In genomic region chr20:25281541-25281991, GRCh38 we compare ENCODE assay signal across 7 cellular contexts. TPM values are rescaled to one million over a fixed set of nuclear protein-coding genes. Genes with fewer than 3 reads are reported as not detected.
DNase-seq lines count a peak whose midpoint lies in the region; ATAC-seq, FAIRE-seq and TF ChIP-seq lines count a peak whose summit lies in the region.

No MANE protein-coding gene starts in this region.

- peaks cover 0 to 6% (median 0%) of the 10 kb centered on the region in 7 donors for H3K4me1 Mint-ChIP-seq in naive thymus-derived CD4-positive, alpha-beta T cell

- H3K27ac Mint-ChIP-seq in naive thymus-derived CD4-positive, alpha-beta T cell = peak overlapping the region in 2 of 9 donors; percentile 52 to 94

- no peaks in the 10 kb centered on the region for H3K79me2 ChIP-seq in OCI-LY7 (ENCODE audit: insufficient read depth, low read depth, low read length)

- H4K20me1 ChIP-seq in OCI-LY7 (ENCODE audit: insufficient read depth, low read length) = peaks cover 37% of the 10 kb centered on the region

- H3K27ac ChIP-seq in OCI-LY7 (ENCODE audit: low read depth, low read length, poor library complexity, severe bottlenecking) = no peak overlapping the region
- peak overlapping the region; percentile 41 for H3K27ac ChIP-seq in psoas muscle
- no peak overlapping the region for H3K27ac ChIP-seq in naive thymus-derived CD4-positive, alpha-beta T cell (ENCODE audit: low read depth, low read length)

- H3K4me3 ChIP-seq in OCI-LY7 (ENCODE audit: low read depth, low read length, poor library complexity, severe bottlenecking) (no peak overlapping the region), psoas muscle (no peak overlapping the region)
- H3K4me3 ChIP-seq in naive thymus-derived CD4-positive, alpha-beta T cell (ENCODE audit: low read length) = no peak overlapping the region

- TF ChIP-seq CTCF in OCI-LY7 (conservative IDR thresholded peaks at IDR 0.05; ENCODE audit: low read length) (no peak), psoas muscle (IDR thresholded peaks at IDR 0.05) (no peak)

- H3K4me1 ChIP-seq in OCI-LY7 (ENCODE audit: insufficient read depth, low read length, poor library complexity, severe bottlenecking) (peaks cover 32% of the 10 kb centered on the region), psoas muscle (peaks cover 3% of the 10 kb centered on the region)
- H3K4me1 ChIP-seq in naive thymus-derived CD4-positive, alpha-beta T cell (ENCODE audit: control insufficient read depth in 2 of 2, insufficient read depth in 2 of 2, low read length in 2 of 2) = no peaks in the 10 kb centered on the region

- H3K9me3 ChIP-seq in OCI-LY7 (ENCODE audit: low read length) (no peaks in the 10 kb centered on the region), psoas muscle (no peaks in the 10 kb centered on the region)
- no peaks in the 10 kb centered on the region for H3K9me3 ChIP-seq in naive thymus-derived CD4-positive, alpha-beta T cell (ENCODE audit: control insufficient read depth in 2 of 3, low read length in 3 of 3)

- peaks cover 0 to 37% (median 7%) of the 10 kb centered on the region in 5 donors for H3K36me3 Mint-ChIP-seq in naive thymus-derived CD4-positive, alpha-beta T cell

- no peaks in the 10 kb centered on the region for H3K9me3 Mint-ChIP-seq in naive thymus-derived CD4-positive, alpha-beta T cell

- H3K4me3 Mint-ChIP-seq in naive thymus-derived CD4-positive, alpha-beta T cell = peak overlapping the region in 1 of 10 donors; percentile 22

- peak; percentile 92 for FAIRE-seq in GM19239 (lab: Jason Lieb, UNC)

- CTCF ChIA-PET in OCI-LY7 (lab: Charles Lee; ENCODE audit: unreplicated experiment) = interaction anchor here (1.0 kb wide), 1 partner anchor 35 kb away, joined by 3 read pairs; no protein-coding TSS in a partner anchor
- CTCF ChIA-PET in naive thymus-derived CD4-positive, alpha-beta T cell (lab: Charles Lee) = no interaction called here

- H3K36me3 ChIP-seq in OCI-LY7 (ENCODE audit: insufficient read depth, low read length) (no peaks in the 10 kb centered on the region; the same call in 1 of the 2 replicates), psoas muscle (ENCODE audit: insufficient read depth in 1 of 2, low read depth in 1 of 2) (peaks cover 0 to 91% of the 10 kb centered on the region in 2 donors)
- H3K36me3 ChIP-seq in naive thymus-derived CD4-positive, alpha-beta T cell (ENCODE audit: control insufficient read depth in 2 of 3, insufficient read depth in 3 of 3, low read length in 3 of 3) = peaks cover 0 to 95% (median 7%) of the 10 kb centered on the region in 3 experiments

- peak; percentile 53 for ATAC-seq in HG02938 (IDR thresholded peaks at IDR 0.05; ENCODE audit: unreplicated experiment)
- peak; percentile 40 to 84 (median 78) for ATAC-seq in psoas muscle
- ATAC-seq in HG03565 (IDR thresholded peaks at IDR 0.05; ENCODE audit: unreplicated experiment) = no peak
- ATAC-seq in naive thymus-derived CD4-positive, alpha-beta T cell = no peak

- POLR2A ChIA-PET in OCI-LY7 (lab: Charles Lee) = no interaction called here
- POLR2A ChIA-PET in naive thymus-derived CD4-positive, alpha-beta T cell (lab: Charles Lee) = no interaction called here

- H2AFZ ChIP-seq in OCI-LY7 (ENCODE audit: low read length) = no peak overlapping the region

- no TSS peak for BruUV-seq in OCI-LY7 (replicated peaks; lab: Mats Ljungman, UMichigan)

- H3K4me2 ChIP-seq in OCI-LY7 (ENCODE audit: low read length) = peak overlapping the region; percentile 71

- 62 to 70% (median 64%) methylated on average over 21 of the region's 21 CpGs for WGBS in psoas muscle, 3 donors

- DNase-seq in GM19239 (ENCODE audit: insufficient read length, low spot score) = peak; percentile 75
- peak; percentile 97 for DNase-seq in OCI-LY7 (ENCODE audit: low spot score)
- DNase-seq in psoas muscle = peak; percentile 47 to 60
- DNase-seq in central memory CD4-positive, alpha-beta T cell = no peak
- DNase-seq in naive thymus-derived CD4-positive, alpha-beta T cell = no peak

- no peaks in the 10 kb centered on the region for H3K9me2 ChIP-seq in OCI-LY7 (ENCODE audit: insufficient read depth, low read length)

- intact Hi-C loops in OCI-LY7 (cut with micrococcal nuclease; ENCODE audit: unreplicated experiment) (loop anchor here (1.0 to 5.0 kb wide), 6 partner anchors 35 to 583 kb away; partner anchors contain the start of genes APMAP, ENTPD6 and GINS1), psoas muscle (cut with DNase I) (no loop called here)
- intact Hi-C loops in naive thymus-derived CD4-positive, alpha-beta T cell (cut with micrococcal nuclease) = no loop called here

- H3K27me3 ChIP-seq in psoas muscle (ENCODE audit: insufficient read depth in 3 of 3, low read length in 2 of 3) = no peaks in the 10 kb centered on the region
- H3K27me3 ChIP-seq in naive thymus-derived CD4-positive, alpha-beta T cell (ENCODE audit: control insufficient read depth in 2 of 2, insufficient read depth in 2 of 2, low read length in 2 of 2) = no peaks in the 10 kb centered on the region

- H3K27me3 Mint-ChIP-seq in naive thymus-derived CD4-positive, alpha-beta T cell = no peaks in the 10 kb centered on the region

RNA-seq across cellular contexts. Expression of gene PYGB, which starts 33.7 kb away (rescaled TPM):
- total RNA-seq in OCI-LY7 (2014; rRNA removed; shearing (Covaris generic)) = 4.5 and 4.9 TPM in 2 replicates
- total RNA-seq in OCI-LY7 (2022) (6.4 and 7.0 TPM in 2 replicates), psoas muscle (10 to 100 TPM in 2 of 4 donors, 1 to 10 TPM in 2; 7.8 to 22.3 (median 10.6) TPM)
- 1 to 10 TPM; 4.9 to 9.5 (median 8.6) TPM for polyA plus RNA-seq in psoas muscle
- 10 to 100 TPM; 29.8 to 45.2 (median 43.6) TPM for total RNA-seq in naive thymus-derived CD4-positive, alpha-beta T cell
- polyA plus RNA-seq in naive thymus-derived CD4-positive, alpha-beta T cell = 10 to 100 TPM; 55.9 to 81.6 TPM

Comparison
In these comparisons a context has a peak if more than half of its experiments do, and no peak if none do; other contexts are left out.
1. DNase-seq: peak in GM19239 (single experiment), OCI-LY7 (single experiment) and psoas muscle (2 of 2); none in central memory CD4-positive, alpha-beta T cell (single experiment) and naive thymus-derived CD4-positive, alpha-beta T cell (0 of 9).
2. ATAC-seq: peak in HG02938 (single experiment) and psoas muscle (4 of 4); none in HG03565 (single experiment) and naive thymus-derived CD4-positive, alpha-beta T cell (single experiment).